In the genomic region with DNA sequence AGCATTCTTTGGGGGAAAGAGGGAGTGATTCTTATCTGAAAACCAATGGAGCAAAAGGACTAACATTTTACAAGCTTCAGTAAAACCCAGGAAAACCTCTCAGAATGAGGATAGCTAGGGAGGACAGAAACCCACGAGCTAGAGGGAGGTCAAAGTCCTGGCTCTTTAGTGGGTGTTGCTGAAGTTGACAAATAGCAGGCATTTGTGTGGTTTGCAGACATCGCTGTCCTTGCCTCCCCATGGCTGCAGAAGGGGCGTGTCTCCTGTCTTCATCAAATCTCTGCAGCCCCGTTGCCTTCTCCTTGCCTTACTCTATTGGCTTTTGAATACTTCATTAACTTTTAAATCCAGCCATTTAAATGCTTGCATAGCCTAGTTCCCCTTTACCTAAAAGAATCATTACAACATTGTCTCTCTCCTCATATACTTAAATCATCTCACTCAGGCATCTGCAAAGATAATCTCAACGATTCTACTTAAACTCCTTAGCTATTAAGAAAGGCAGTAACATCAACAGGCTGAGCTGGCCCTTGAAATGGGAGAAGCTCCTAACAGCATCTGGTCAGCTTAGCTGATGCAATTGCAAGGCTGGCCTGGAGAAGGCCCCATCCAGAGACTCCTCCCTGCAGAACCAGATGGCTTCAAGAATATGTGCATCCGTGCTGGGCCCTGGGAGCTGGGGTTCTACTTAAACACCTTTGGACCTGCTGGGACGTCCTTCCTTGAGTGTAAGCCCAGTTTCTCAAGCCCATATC, we compare ENCODE assay signal across 16 cellular contexts.
DNase-seq lines count a peak whose midpoint lies in the region; ATAC-seq and TF ChIP-seq lines count a peak whose summit lies in the region.
"Had no signal": no experiment of that assay in that cellular context is flagged by ENCODE, and none has a peak within 500 bp of the region (broad histone marks: within the 10 kb centered on the region; RNA-seq: fewer than 3 reads in every experiment).

No MANE protein-coding gene starts in this region.

- ATAC-seq in HG03039 (IDR thresholded peaks at IDR 0.05; ENCODE audit: unreplicated experiment): no peak
- no peak for ATAC-seq in stimulated activated naive CD8-positive, alpha-beta T cell treated with anti-CD3 and anti-CD28 coated beads, Interleukin-15, amount 100 ng/mL, for 72 hours
- ATAC-seq: activated CD8-positive, alpha-beta memory T cell treated with anti-CD3 and anti-CD28 coated beads, Interleukin-2, amount 10 ng/mL, durations not matched to agents 7 days and 5 days; activated naive CD4-positive, alpha-beta T cell treated with anti-CD3 and anti-CD28 coated beads, Interleukin-2, amount 50 U/mL, for 72 hours had no signal

- H3K4me3 Mint-ChIP-seq in type B pancreatic cell: no peak overlapping the region
- H3K4me3 Mint-ChIP-seq in stimulated activated naive CD8-positive, alpha-beta T cell treated with anti-CD3 and anti-CD28 coated beads, Interleukin-15, amount 100 ng/mL, for 72 hours: no peak overlapping the region
- H3K4me3 Mint-ChIP-seq: activated CD8-positive, alpha-beta memory T cell treated with anti-CD3 and anti-CD28 coated beads, Interleukin-2, amount 10 ng/mL, durations not matched to agents 7 days and 5 days; central memory CD8-positive, alpha-beta T cell had no signal

- POLR2A ChIA-PET in HEK293T (lab: Yijun Ruan, JAX): no interaction called here

- CTCF ChIA-PET in HEK293T (lab: Yijun Ruan, JAX): no interaction called here

- H3K27ac Mint-ChIP-seq in type B pancreatic cell: peak overlapping the region; percentile 11
- H3K27ac Mint-ChIP-seq in stimulated activated naive CD8-positive, alpha-beta T cell treated with anti-CD3 and anti-CD28 coated beads, Interleukin-15, amount 100 ng/mL, for 72 hours: no peak overlapping the region
- H3K27ac Mint-ChIP-seq: activated CD8-positive, alpha-beta memory T cell treated with anti-CD3 and anti-CD28 coated beads, Interleukin-2, amount 10 ng/mL, durations not matched to agents 7 days and 5 days; activated naive CD4-positive, alpha-beta T cell treated with anti-CD3 and anti-CD28 coated beads, Interleukin-2, amount 50 U/mL, for 72 hours had no signal

- DNase-seq in NCI-H748 (lab: John Stamatoyannopoulos, UW; ENCODE audit: unreplicated experiment) (peak; percentile 37), NCI-H748 treated with DMSO at 0.1 percent for 48 hours (lab: John Stamatoyannopoulos, UW) (no peak), NCI-H82 treated with DMSO at 0.1 percent for 48 hours (lab: John Stamatoyannopoulos, UW; ENCODE audit: unreplicated experiment) (peak; percentile 86), fibroblast of the aortic adventitia (ENCODE audit: low read depth) (peak; percentile 67), type B pancreatic cell (ENCODE audit: extremely low spot score, unreplicated experiment) (no peak), HEK293T (ENCODE audit: extremely low spot score) (no peak)
- DNase-seq in stimulated activated naive CD8-positive, alpha-beta T cell treated with anti-CD3 and anti-CD28 coated beads, Interleukin-15, amount 100 ng/mL, for 72 hours: no peak
- DNase-seq: activated CD8-positive, alpha-beta memory T cell treated with anti-CD3 and anti-CD28 coated beads, Interleukin-2, amount 10 ng/mL, durations not matched to agents 7 days and 5 days; NCI-H2171; nucleus accumbens; spleen; substantia nigra had no signal

- H3K36me3 Mint-ChIP-seq in type B pancreatic cell: no peaks in the 10 kb centered on the region
- H3K36me3 Mint-ChIP-seq: activated CD8-positive, alpha-beta memory T cell treated with anti-CD3 and anti-CD28 coated beads, Interleukin-2, amount 10 ng/mL, durations not matched to agents 7 days and 5 days had no signal

- no peak overlapping the region for H3K4me3 ChIP-seq in fibroblast of the aortic adventitia (ENCODE audit: low read depth, low read length)
- H3K4me3 ChIP-seq: SK-N-MC, spleen had no signal

- TF ChIP-seq CTCF in fibroblast of the aortic adventitia (IDR thresholded peaks at IDR 0.05; ENCODE audit: insufficient read depth, low read length) (no peak), type B pancreatic cell (conservative IDR thresholded peaks at IDR 0.05) (no peak)

- no peaks in the 10 kb centered on the region for H3K27me3 Mint-ChIP-seq in type B pancreatic cell
- H3K27me3 Mint-ChIP-seq in stimulated activated naive CD8-positive, alpha-beta T cell treated with anti-CD3 and anti-CD28 coated beads, Interleukin-15, amount 100 ng/mL, for 72 hours: no peaks in the 10 kb centered on the region
- H3K27me3 Mint-ChIP-seq: activated CD8-positive, alpha-beta memory T cell treated with anti-CD3 and anti-CD28 coated beads, Interleukin-2, amount 10 ng/mL, durations not matched to agents 7 days and 5 days; central memory CD8-positive, alpha-beta T cell had no signal

- peaks cover 11% of the 10 kb centered on the region for H3K4me1 Mint-ChIP-seq in type B pancreatic cell (ENCODE audit: unreplicated experiment)
- H3K4me1 Mint-ChIP-seq in stimulated activated naive CD8-positive, alpha-beta T cell treated with anti-CD3 and anti-CD28 coated beads, Interleukin-15, amount 100 ng/mL, for 72 hours: no peaks in the 10 kb centered on the region
- H3K4me1 Mint-ChIP-seq: activated CD8-positive, alpha-beta memory T cell treated with anti-CD3 and anti-CD28 coated beads, Interleukin-2, amount 10 ng/mL, durations not matched to agents 7 days and 5 days; central memory CD8-positive, alpha-beta T cell had no signal

- no peaks in the 10 kb centered on the region for H3K9me3 Mint-ChIP-seq in type B pancreatic cell
- peaks cover 22% of the 10 kb centered on the region in 2 donors for H3K9me3 Mint-ChIP-seq in stimulated activated naive CD8-positive, alpha-beta T cell treated with anti-CD3 and anti-CD28 coated beads, Interleukin-15, amount 100 ng/mL, for 72 hours

TF ChIP-seq in HEK293T, 16 proteins besides CTCF, POLR2A, EP300 and RAD21:
- no peak for TF ChIP-seq CTBP1 (IDR thresholded peaks at IDR 0.05; ENCODE audit: borderline replicate concordance)

Comparison
In these comparisons a context has a peak if more than half of its experiments do, and no peak if none do; other contexts are left out.
1. DNase-seq: peak in NCI-H748 (single experiment), NCI-H82 treated with DMSO at 0.1 percent for 48 hours (single experiment) and fibroblast of the aortic adventitia (single experiment); none in NCI-H748 treated with DMSO at 0.1 percent for 48 hours (single experiment), type B pancreatic cell (single experiment), HEK293T (single experiment) and stimulated activated naive CD8-positive, alpha-beta T cell treated with anti-CD3 and anti-CD28 coated beads, Interleukin-15, amount 100 ng/mL, for 72 hours (0 of 2).